18 cellular contexts compared by ENCODE assay signal in genomic region chr15:100039994-100040393, GRCh38.
A peak's percentile ranks its signal among the peaks of the same experiment; 100 is the strongest.
DNase-seq lines count a peak whose midpoint lies in the region; ATAC-seq and TF ChIP-seq lines count a peak whose summit lies in the region.
"Had no signal": no experiment of that assay in that cellular context is flagged by ENCODE, and none has a peak within 500 bp of the region (broad histone marks: within the 10 kb centered on the region; RNA-seq: fewer than 3 reads in every experiment).

No MANE protein-coding gene starts in this region.

- H3K27me3 Mint-ChIP-seq in endodermal cell (ENCODE audit: insufficient read depth), result no peaks in the 10 kb centered on the region
- no peaks in the 10 kb centered on the region for H3K27me3 Mint-ChIP-seq in mesothelial cell of epicardium (ENCODE audit: low read depth)
- H3K27me3 Mint-ChIP-seq: CD4-positive, alpha-beta T cell had no signal

- H3K36me3 ChIP-seq in right atrium auricular region (no peaks in the 10 kb centered on the region), endodermal cell (ENCODE audit: control insufficient read depth, insufficient read depth, low read length) (no peaks in the 10 kb centered on the region)
- H3K36me3 ChIP-seq: BLaER1 treated with 17β-estradiol and CSF1 and Interleukin-3, amounts not matched to agents 10 nM and 100 nM had no signal

- H3K36me3 Mint-ChIP-seq in endodermal cell (ENCODE audit: low read depth) (no peaks in the 10 kb centered on the region), mesothelial cell of epicardium (peaks cover 18% of the 10 kb centered on the region)

- WGBS in endodermal cell (ENCODE audit: insufficient coverage in 1 of 2, insufficient read length in 1 of 2), 2 experiments, result 89 to 100% methylated on average over 2 to 5 of the region's 5 CpGs

- DNase-seq in left ventricle myocardium superior (no peak), right atrium auricular region (ENCODE audit: low spot score) (no peak), endodermal cell (peak; percentile 7), mesothelial cell of epicardium (ENCODE audit: low spot score in 2 of 2, unreplicated experiment in 2 of 2) (no peak)
- DNase-seq: AML-193; Calu3; CD4-positive, alpha-beta T cell; CD8-positive, alpha-beta T cell; DMS79 treated with DMSO at 0.1 percent for 48 hours; GF-D8 had no signal

- H3K4me1 Mint-ChIP-seq in endodermal cell (peaks cover 6% of the 10 kb centered on the region), mesothelial cell of epicardium (peaks cover 29% of the 10 kb centered on the region)
- H3K4me1 Mint-ChIP-seq: B cell had no signal

- TF ChIP-seq CTCF in right atrium auricular region (IDR thresholded peaks at IDR 0.05) (no peak), endodermal cell (conservative IDR thresholded peaks at IDR 0.05) (no peak), mesothelial cell of epicardium (IDR thresholded peaks at IDR 0.05; ENCODE audit: unreplicated experiment) (no peak)

- no peak overlapping the region for H3K4me3 ChIP-seq in right atrium auricular region
- H3K4me3 ChIP-seq in endodermal cell (ENCODE audit: low read length), result no peak overlapping the region
- H3K4me3 ChIP-seq: A549; BLaER1 treated with 17β-estradiol and CSF1 and Interleukin-3, amounts not matched to agents 10 nM and 100 nM had no signal

- intact Hi-C loops in left ventricle myocardium superior (cut with micrococcal nuclease), result no loop called here

- H3K27ac Mint-ChIP-seq in endodermal cell (no peak overlapping the region), mesothelial cell of epicardium (peak overlapping the region; percentile 11)
- H3K27ac Mint-ChIP-seq: B cell; CD4-positive, alpha-beta T cell; CD8-positive, alpha-beta T cell had no signal

- H3K4me1 ChIP-seq in right atrium auricular region (peaks cover 0 to 13% of the 10 kb centered on the region in 2 donors), endodermal cell (ENCODE audit: control insufficient read depth, insufficient read depth, low read length) (no peaks in the 10 kb centered on the region)
- H3K4me1 ChIP-seq: Caco-2 had no signal

- H3K27ac ChIP-seq in right atrium auricular region (no peak overlapping the region), endodermal cell (ENCODE audit: low read depth, low read length) (no peak overlapping the region)
- H3K27ac ChIP-seq: 22Rv1; A549; BLaER1 treated with 17β-estradiol and CSF1 and Interleukin-3, amounts not matched to agents 10 nM and 100 nM; C4-2B had no signal

- H3K4me3 Mint-ChIP-seq in endodermal cell (no peak overlapping the region), mesothelial cell of epicardium (no peak overlapping the region)
- H3K4me3 Mint-ChIP-seq: B cell; CD4-positive, alpha-beta T cell; CD8-positive, alpha-beta T cell had no signal

- H3K9ac ChIP-seq in endodermal cell (ENCODE audit: extremely low read depth, low read length, poor library complexity, severe bottlenecking), result no peak overlapping the region
- H3K9ac ChIP-seq: BLaER1 treated with 17β-estradiol and CSF1 and Interleukin-3, amounts not matched to agents 10 nM and 100 nM had no signal

- H3K9me3 Mint-ChIP-seq in endodermal cell, result no peaks in the 10 kb centered on the region
- peaks cover 8% of the 10 kb centered on the region for H3K9me3 Mint-ChIP-seq in mesothelial cell of epicardium
- H3K9me3 Mint-ChIP-seq: CD4-positive, alpha-beta T cell; CD8-positive, alpha-beta T cell had no signal

- no peaks in the 10 kb centered on the region for H3K9me3 ChIP-seq in right atrium auricular region
- H3K9me3 ChIP-seq in endodermal cell (ENCODE audit: control insufficient read depth, low read length), result no peaks in the 10 kb centered on the region
- H3K9me3 ChIP-seq: A549; BLaER1 treated with 17β-estradiol and CSF1 and Interleukin-3, amounts not matched to agents 10 nM and 100 nM; Caco-2 had no signal

- ATAC-seq in left ventricle myocardium superior, result peak; percentile 33
- no peak for ATAC-seq in GM18867 (IDR thresholded peaks at IDR 0.05; ENCODE audit: unreplicated experiment)
- no peak for ATAC-seq in GM21737 (IDR thresholded peaks at IDR 0.05; ENCODE audit: unreplicated experiment)
- ATAC-seq: A549; CD8-positive, alpha-beta T cell had no signal

- H3K27me3 ChIP-seq in right atrium auricular region, result no peaks in the 10 kb centered on the region
- no peaks in the 10 kb centered on the region for H3K27me3 ChIP-seq in endodermal cell (ENCODE audit: control insufficient read depth, insufficient read depth, low read length, poor library complexity, severe bottlenecking)
